28 cellular contexts compared by ENCODE assay signal in genomic region chr4:124183231-124183630, GRCh38.
"Had no signal": no experiment of that assay in that cellular context is flagged by ENCODE, and none has a peak within 500 bp of the region (broad histone marks: within the 10 kb centered on the region; RNA-seq: fewer than 3 reads in every experiment).

No MANE protein-coding gene starts in this region.

- H3K4me1 ChIP-seq: pancreas, prostate gland, right lobe of liver, spleen, stomach, thyroid gland, tibial nerve, upper lobe of left lung, vagina had no signal

- H3K9me3 ChIP-seq: neutrophil, pancreas, prostate gland, right lobe of liver, sigmoid colon, spleen, stomach, thoracic aorta, thyroid gland, tibial nerve, upper lobe of left lung, vagina had no signal

- H3K4me1 Mint-ChIP-seq: naive thymus-derived CD8-positive, alpha-beta T cell; nephron progenitor cell; neural crest cell; stimulated activated memory B cell treated with anti-CD40 and anti-IgM and Interleukin-4, amounts not matched to agents 10 μg/mL and 1 μg/mL and 100 μg/mL, for 72 hours had no signal

- H3K36me3 ChIP-seq: neutrophil, pancreas, prostate gland, right lobe of liver, sigmoid colon, spleen, stomach, thoracic aorta, thyroid gland, tibial nerve, upper lobe of left lung, vagina had no signal

- H3K4me3 Mint-ChIP-seq: naive thymus-derived CD8-positive, alpha-beta T cell; natural killer cell treated with Interleukin-12 subunit alpha and Interleukin-12 subunit beta and Interleukin-15 and Interleukin-18, amount 100 ng/mL, for 72 hours; nephron progenitor cell; neural crest cell; stimulated activated memory B cell treated with anti-CD40 and anti-IgM and Interleukin-4, amounts not matched to agents 10 μg/mL and 1 μg/mL and 100 μg/mL, for 72 hours; stimulated activated naive CD8-positive, alpha-beta T cell treated with anti-CD3 and anti-CD28 coated beads, Interleukin-15, Interleukin-2, amounts not matched to agents 100 ng/mL and 50 ng/mL, for 24 hours had no signal

- H3K27me3 ChIP-seq: neutrophil, pancreas, right lobe of liver, sigmoid colon, spleen, stomach, thyroid gland, tibial nerve, upper lobe of left lung, vagina had no signal

- H3K27me3 Mint-ChIP-seq: natural killer cell treated with Interleukin-12 subunit alpha and Interleukin-12 subunit beta and Interleukin-15 and Interleukin-18, amount 100 ng/mL, for 72 hours; stimulated activated memory B cell treated with anti-CD40 and anti-IgM and Interleukin-4, amounts not matched to agents 10 μg/mL and 1 μg/mL and 100 μg/mL, for 72 hours; stimulated activated naive CD8-positive, alpha-beta T cell treated with anti-CD3 and anti-CD28 coated beads, Interleukin-15, Interleukin-2, amounts not matched to agents 100 ng/mL and 50 ng/mL, for 24 hours had no signal

- ATAC-seq: naive thymus-derived CD8-positive, alpha-beta T cell; natural killer cell treated with Interleukin-12 subunit alpha and Interleukin-12 subunit beta and Interleukin-15 and Interleukin-18, amount 100 ng/mL, for 72 hours; pancreas; right cardiac atrium; right lobe of liver; stimulated activated memory B cell treated with anti-CD40 and anti-IgM and Interleukin-4, amounts not matched to agents 10 μg/mL and 1 μg/mL and 100 μg/mL, for 72 hours had no signal

- H3K27ac ChIP-seq: neutrophil, pancreas, prostate gland, right lobe of liver, sigmoid colon, spleen, stomach, thoracic aorta, thyroid gland, tibial nerve, upper lobe of left lung, vagina had no signal

- H3K27ac Mint-ChIP-seq: naive thymus-derived CD8-positive, alpha-beta T cell; natural killer cell treated with Interleukin-12 subunit alpha and Interleukin-12 subunit beta and Interleukin-15 and Interleukin-18, amount 100 ng/mL, for 72 hours; nephron progenitor cell; stimulated activated memory B cell treated with anti-CD40 and anti-IgM and Interleukin-4, amounts not matched to agents 10 μg/mL and 1 μg/mL and 100 μg/mL, for 72 hours; stimulated activated naive CD8-positive, alpha-beta T cell treated with anti-CD3 and anti-CD28 coated beads, Interleukin-15, Interleukin-2, amounts not matched to agents 100 ng/mL and 50 ng/mL, for 24 hours had no signal

- H3K9me3 Mint-ChIP-seq: stimulated activated naive CD8-positive, alpha-beta T cell treated with anti-CD3 and anti-CD28 coated beads, Interleukin-15, Interleukin-2, amounts not matched to agents 100 ng/mL and 50 ng/mL, for 24 hours had no signal

- H3K36me3 Mint-ChIP-seq: naive thymus-derived CD8-positive, alpha-beta T cell; natural killer cell treated with Interleukin-12 subunit alpha and Interleukin-12 subunit beta and Interleukin-15 and Interleukin-18, amount 100 ng/mL, for 72 hours; stimulated activated memory B cell treated with anti-CD40 and anti-IgM and Interleukin-4, amounts not matched to agents 10 μg/mL and 1 μg/mL and 100 μg/mL, for 72 hours had no signal

- H3K4me3 ChIP-seq: pancreas, prostate gland, right lobe of liver, sigmoid colon, spleen, stomach, thoracic aorta, thyroid gland, tibial nerve, upper lobe of left lung, vagina had no signal

- DNase-seq: naive thymus-derived CD8-positive, alpha-beta T cell; nephron progenitor cell; nucleus accumbens; pancreas; right cardiac atrium; right lobe of liver; sigmoid colon; small intestine; spleen; stimulated activated CD4-positive, alpha-beta T cell treated with anti-CD3 and anti-CD28 coated beads, Interleukin-12 subunit alpha, Interleukin-12 subunit beta, amount 100 ng/mL, for 4 hours; stimulated activated CD4-positive, alpha-beta T cell treated with anti-CD3 and anti-CD28 coated beads, Interleukin-1b, Interleukin-23, amount 100 ng/mL, for 48 hours; stimulated activated CD4-positive, alpha-beta T cell treated with anti-CD3 and anti-CD28 coated beads, Interleukin-4, amount 100 ng/mL, for 1 hour; stimulated activated CD4-positive, alpha-beta T cell treated with anti-CD3 and anti-CD28 coated beads, Interleukin-4, amount 100 ng/mL, for 4 hours; stimulated activated CD8-positive, alpha-beta memory T cell treated with anti-CD3 and anti-CD28 coated beads, Interleukin-4, amount 100 ng/mL, for 48 hours; stimulated activated naive CD4-positive, alpha-beta T cell treated with Interleukin-2 at 50 U/mL for 16 hours; stomach; thyroid gland; trophoblast cell; upper lobe of left lung had no signal
